ENCODE assay signal across 1 cellular context in the genomic region with DNA sequence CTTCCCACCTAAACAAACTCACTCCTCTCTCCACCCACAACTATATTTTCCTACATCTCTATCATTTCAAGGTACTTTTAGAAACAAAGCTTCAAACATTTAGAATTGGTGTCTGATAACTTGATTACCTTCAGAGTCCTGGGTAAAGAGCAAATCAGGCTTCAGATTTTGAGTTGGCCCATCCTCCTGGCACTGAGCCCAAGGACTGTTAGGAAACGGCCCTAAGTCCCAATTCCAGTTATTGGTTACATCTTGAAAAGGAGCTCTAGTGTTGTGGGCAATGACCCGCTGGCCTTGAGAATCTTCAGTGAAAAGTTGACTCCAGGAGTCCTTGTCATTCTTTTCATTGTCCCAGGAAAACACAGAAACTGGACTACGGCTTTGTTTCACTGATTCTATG.
TF ChIP-seq lines count a peak whose summit lies in the region.

No MANE protein-coding gene starts in this region.

TF ChIP-seq in K562, 482 proteins besides CTCF, POLR2A, EP300 and RAD21:
- TF ChIP-seq RBM39 (optimal IDR thresholded peaks at IDR 0.05; ENCODE audit: low read depth, low read length) (no peak), OTX1 (CRISPR knock-in tag; IDR thresholded peaks at IDR 0.05) (no peak), SRSF3 (IDR thresholded peaks at IDR 0.05; ENCODE audit: insufficient read depth, low read length) (no peak), DNMT1 (IDR thresholded peaks at IDR 0.05) (no peak), NFIC (IDR thresholded peaks at IDR 0.05) (peak; percentile 56), TOE1 (IDR thresholded peaks at IDR 0.05; ENCODE audit: borderline replicate concordance) (no peak), TOE1 (CRISPR knock-in tag; IDR thresholded peaks at IDR 0.05; ENCODE audit: borderline replicate concordance, low read depth) (no peak)
- TF ChIP-seq, protein P1, sequence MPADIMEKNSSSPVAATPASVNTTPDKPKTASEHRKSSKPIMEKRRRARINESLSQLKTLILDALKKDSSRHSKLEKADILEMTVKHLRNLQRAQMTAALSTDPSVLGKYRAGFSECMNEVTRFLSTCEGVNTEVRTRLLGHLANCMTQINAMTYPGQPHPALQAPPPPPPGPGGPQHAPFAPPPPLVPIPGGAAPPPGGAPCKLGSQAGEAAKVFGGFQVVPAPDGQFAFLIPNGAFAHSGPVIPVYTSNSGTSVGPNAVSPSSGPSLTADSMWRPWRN (IDR thresholded peaks at IDR 0.05; ENCODE audit: low read depth): no peak
